Comparison of ENCODE assay signal across 10 cellular contexts in the genomic region with DNA sequence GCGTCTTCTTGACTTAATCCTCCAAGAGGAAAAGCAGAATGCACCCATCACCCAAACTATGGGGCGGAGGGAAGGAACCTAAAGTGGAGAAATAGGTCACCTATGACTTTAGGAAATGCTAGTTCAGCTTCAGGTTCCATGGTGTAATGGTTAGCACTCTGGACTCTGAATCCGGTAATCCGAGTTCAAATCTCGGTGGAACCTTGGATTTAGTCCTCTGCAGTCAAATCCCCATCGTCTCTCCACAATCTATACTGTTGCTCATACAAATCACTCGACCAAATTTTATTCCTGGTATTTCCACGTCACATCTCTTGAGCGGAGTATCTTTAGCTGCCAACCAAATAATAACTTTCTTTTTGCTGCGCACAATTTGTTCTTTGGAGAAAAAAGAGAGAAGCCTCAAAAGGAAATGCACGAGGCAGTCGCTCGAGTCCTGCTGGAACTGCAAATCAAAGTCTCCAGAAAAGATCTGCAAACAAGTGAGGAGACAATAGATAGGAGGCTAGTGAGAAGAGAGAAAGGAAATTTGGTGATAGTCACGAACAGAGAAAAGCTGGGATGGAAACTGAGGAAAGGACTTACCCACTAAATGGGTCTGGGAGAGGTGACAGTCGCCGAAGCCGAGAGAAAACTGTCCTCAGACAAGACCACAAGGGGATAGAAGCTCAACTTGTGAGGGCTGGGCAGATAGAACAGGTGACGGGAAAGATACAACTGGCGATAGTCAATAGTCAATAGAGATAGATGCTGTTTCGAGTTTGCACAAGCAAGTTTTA. TPM values are rescaled to one million over a fixed set of nuclear protein-coding genes. Genes with fewer than 3 reads are reported as not detected.
DNase-seq lines count a peak whose midpoint lies in the region; ATAC-seq and TF ChIP-seq lines count a peak whose summit lies in the region.
"Had no signal": no experiment of that assay in that cellular context is flagged by ENCODE, and none has a peak within 500 bp of the region (broad histone marks: within the 10 kb centered on the region; RNA-seq: fewer than 3 reads in every experiment).

No MANE protein-coding gene starts in this region.

- intact Hi-C loops in A673 (cut with micrococcal nuclease; ENCODE audit: unreplicated experiment) = loop anchor here (5.0 to 10.0 kb wide), 2 partner anchors 182 to 309 kb away; no protein-coding TSS in a partner anchor

- H3K36me3 ChIP-seq in A673 (ENCODE audit: insufficient read depth, low read length, poor library complexity, severe bottlenecking) (no peaks in the 10 kb centered on the region), HAP-1 (replicated peaks) (no peaks in the 10 kb centered on the region)

- CTCF ChIA-PET in A673 (lab: Charles Lee) = interaction anchor here (0.6 kb wide), 1 partner anchor 97 kb away, joined by 5 read pairs; no protein-coding TSS in a partner anchor

- POLR2A ChIA-PET in A673 (lab: Charles Lee; ENCODE audit: low non-redundant PET) = no interaction called here

- TF ChIP-seq CTCF in A673 (conservative IDR thresholded peaks at IDR 0.05; ENCODE audit: low read depth, low read length) = no peak
- TF ChIP-seq CTCF in foreskin keratinocyte (conservative IDR thresholded peaks at IDR 0.05) = no peak

- no peaks in the 10 kb centered on the region for H3K9me3 ChIP-seq in A673 (ENCODE audit: low read depth, low read length, poor library complexity, severe bottlenecking)
- no peaks in the 10 kb centered on the region for H3K9me3 ChIP-seq in HAP-1

- ATAC-seq in foreskin keratinocyte (peak; percentile 56), GM18907 (IDR thresholded peaks at IDR 0.05; ENCODE audit: unreplicated experiment) (no peak), HG02870 (IDR thresholded peaks at IDR 0.05; ENCODE audit: unreplicated experiment) (no peak)

- H3K27me3 ChIP-seq in A673 (replicated peaks; ENCODE audit: insufficient read depth, low read depth, low read length, poor library complexity) = no peaks in the 10 kb centered on the region
- H3K27me3 ChIP-seq in HAP-1 (ENCODE audit: low read depth) = no peaks in the 10 kb centered on the region
- H3K27me3 ChIP-seq in foreskin keratinocyte = peaks cover 4% of the 10 kb centered on the region

- H3K4me3 ChIP-seq in A673 (ENCODE audit: low read depth, low read length, poor library complexity, severe bottlenecking) (peak overlapping the region; percentile 69), HAP-1 (peak overlapping the region; percentile 25; the same call in 1 of the 2 replicates)

- H3K27ac ChIP-seq in A673 (ENCODE audit: low read depth, low read length, poor library complexity, severe bottlenecking) (no peak overlapping the region), foreskin keratinocyte (no peak overlapping the region)
- H3K27ac ChIP-seq: parathyroid adenoma had no signal

- DNase-seq in A673 (ENCODE audit: low spot score) (peak; percentile 91), HAP-1 (ENCODE audit: low spot score in 2 of 2) (peak; percentile 57 to 65), SHP77 (lab: John Stamatoyannopoulos, UW) (peak; percentile 52 to 64), foreskin keratinocyte (peak; percentile 78 to 91), CD1c-positive myeloid dendritic cell (ENCODE audit: extremely low spot score) (no peak)
- DNase-seq in stimulated activated CD4-positive, alpha-beta T cell treated with anti-CD3 and anti-CD28 coated beads, Interleukin-4, amount 100 ng/mL, for 4 hours = no peak

- BruUV-seq in A673 (replicated peaks; lab: Mats Ljungman, UMichigan) = no TSS peak

- in situ Hi-C loops in HAP-1 (cut with MboI; ENCODE audit: low sequenced_read_pairs) = no loop called here

- peaks cover 10% of the 10 kb centered on the region for H3K4me1 ChIP-seq in A673 (ENCODE audit: insufficient read depth, low read length, poor library complexity, severe bottlenecking)
- peaks cover 4% of the 10 kb centered on the region; the same call in 1 of the 2 replicates for H3K4me1 ChIP-seq in HAP-1
- H3K4me1 ChIP-seq in foreskin keratinocyte = peaks cover 15% of the 10 kb centered on the region
- H3K4me1 ChIP-seq: parathyroid adenoma had no signal

RNA-seq across cellular contexts. Expression of gene POM121L2, which starts 16.6 kb away (rescaled TPM):
- total RNA-seq in A673 (2021) (not detected in 2 replicates), foreskin keratinocyte (not detected in 2 replicates)
- polyA plus RNA-seq in foreskin keratinocyte = not detected in 2 replicates
- total RNA-seq: T-helper 2 cell treated with Interferon-gamma antibody and Interleukin-4, amounts not matched to agents 100 ng/mL and 5 ng/mL, for 36 hours had no signal

RNA-seq across cellular contexts. Expression of gene PRSS16, which starts 48.0 kb away (rescaled TPM):
- 0.64 and 0.85 TPM in 2 replicates for total RNA-seq in A673 (2021)
- 3.8 and 5.1 TPM in 2 replicates for total RNA-seq in foreskin keratinocyte
- polyA plus RNA-seq in foreskin keratinocyte = 5.5 and 6.7 TPM in 2 replicates

Comparison
In these comparisons a context has a peak if more than half of its experiments do, and no peak if none do; other contexts are left out.
1. DNase-seq: peak in A673 (single experiment), HAP-1 (2 of 2), SHP77 (2 of 2) and foreskin keratinocyte (2 of 2); none in CD1c-positive myeloid dendritic cell (single experiment) and stimulated activated CD4-positive, alpha-beta T cell treated with anti-CD3 and anti-CD28 coated beads, Interleukin-4, amount 100 ng/mL, for 4 hours (0 of 2).